8 cellular contexts compared by ENCODE assay signal in the genomic region with DNA sequence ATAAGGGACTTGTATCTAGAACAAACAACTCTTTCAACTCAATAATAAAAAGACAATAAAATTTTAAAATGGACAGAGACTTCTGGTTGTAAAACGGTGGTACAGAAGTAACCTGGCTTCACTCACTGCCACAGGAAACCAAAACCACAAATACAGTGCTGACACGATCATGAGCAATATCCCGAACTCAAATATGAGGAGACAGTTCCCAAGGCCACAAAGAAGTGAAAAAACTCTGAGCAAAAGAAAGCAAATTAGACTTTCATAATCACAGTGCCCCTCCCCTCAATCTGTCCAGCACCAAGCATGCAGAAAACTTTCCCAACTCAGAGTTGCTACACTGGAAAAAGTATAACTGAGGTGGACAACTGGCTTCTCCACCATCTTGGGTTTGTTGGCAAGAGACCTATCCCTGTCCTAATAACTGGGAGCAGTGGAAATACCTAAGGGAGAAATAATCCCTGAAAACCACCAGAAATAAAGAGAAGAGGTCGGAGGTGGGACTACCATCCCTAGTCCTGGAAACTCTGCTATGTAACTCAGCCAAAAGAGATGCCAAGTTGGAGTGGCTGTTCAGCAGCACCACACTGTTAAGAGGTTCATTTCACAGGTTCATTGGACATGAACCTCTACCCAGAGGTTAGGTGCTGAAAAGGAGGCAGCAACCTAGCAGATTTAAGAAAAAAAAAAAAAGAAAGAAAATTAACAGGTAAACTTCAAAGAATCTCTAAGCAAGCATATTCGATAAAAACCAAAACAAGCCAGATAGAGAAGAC. TPM values are rescaled to one million over a fixed set of nuclear protein-coding genes. Genes with fewer than 3 reads are reported as not detected.
DNase-seq lines count a peak whose midpoint lies in the region; ATAC-seq, FAIRE-seq and TF ChIP-seq lines count a peak whose summit lies in the region.

No MANE protein-coding gene starts in this region.

- ATAC-seq in HG03520 (IDR thresholded peaks at IDR 0.05; ENCODE audit: unreplicated experiment) = no peak

- peak overlapping the region; percentile 85 for H3K4me2 ChIP-seq in astrocyte (ENCODE audit: low read length)

- H3K9me3 Mint-ChIP-seq in astrocyte (ENCODE audit: unreplicated experiment) = peaks cover 2% of the 10 kb centered on the region

- FAIRE-seq in astrocyte (lab: Jason Lieb, UNC) = peak; percentile 72

- H3K36me3 ChIP-seq in astrocyte (ENCODE audit: insufficient read depth, low read length) = no peaks in the 10 kb centered on the region

- H3K4me1 Mint-ChIP-seq in astrocyte (ENCODE audit: low read depth, unreplicated experiment) = peaks cover 39% of the 10 kb centered on the region

- TF ChIP-seq CTCF in GM10266 (IDR thresholded peaks at IDR 0.05; ENCODE audit: control insufficient read depth, insufficient read depth, low read depth, missing control alignments) = no peak
- TF ChIP-seq CTCF in NB4 (IDR thresholded peaks at IDR 0.05; ENCODE audit: low read depth, low read length) = no peak
- no peak for TF ChIP-seq CTCF in astrocyte (IDR thresholded peaks at IDR 0.05; ENCODE audit: insufficient read depth, low read depth, low read length)

- no peaks in the 10 kb centered on the region for H3K27me3 ChIP-seq in astrocyte (ENCODE audit: insufficient read depth, low read length)

- H3K4me1 ChIP-seq in astrocyte (ENCODE audit: insufficient read depth, low read length) = peaks cover 36% of the 10 kb centered on the region

- H3K4me3 Mint-ChIP-seq in astrocyte (ENCODE audit: unreplicated experiment) = peak overlapping the region; percentile 72

- no peaks in the 10 kb centered on the region for H3K9me3 ChIP-seq in astrocyte (ENCODE audit: insufficient read depth, low read depth, low read length)

- no peak for TF ChIP-seq POLR2A in NB4 (IDR thresholded peaks at IDR 0.05; ENCODE audit: extremely low read depth, insufficient read length)

- H3K27me3 Mint-ChIP-seq in astrocyte (ENCODE audit: low read depth, unreplicated experiment) = no peaks in the 10 kb centered on the region

- H3K36me3 Mint-ChIP-seq in astrocyte (ENCODE audit: low read depth, unreplicated experiment) = peaks cover 11% of the 10 kb centered on the region

- peaks cover 27% of the 10 kb centered on the region for H4K20me1 ChIP-seq in astrocyte (ENCODE audit: insufficient read depth, low read length)

- H3K27ac ChIP-seq in astrocyte (ENCODE audit: low read depth, low read length) (peak overlapping the region; percentile 67), caudate nucleus (ENCODE audit: low read depth, low read length) (no peak overlapping the region)

- DNase-seq in GM10266 (ENCODE audit: extremely low spot score) (peak; percentile 38), H4 (ENCODE audit: low spot score) (peak; percentile 69), NB4 (ENCODE audit: low read depth) (peak; percentile 90), astrocyte (ENCODE audit: low read depth) (peak; percentile 83), renal cortical epithelial cell (ENCODE audit: low read depth) (peak; percentile 78), caudate nucleus (lab: John Stamatoyannopoulos, UW) (no peak), globus pallidus (ENCODE audit: low spot score) (no peak)

- H2AFZ ChIP-seq in astrocyte (ENCODE audit: low read depth, low read length) = peak overlapping the region; percentile 33

- H3K9ac ChIP-seq in astrocyte (ENCODE audit: low read length) = peak overlapping the region; percentile 60

- peaks cover 93% of the 10 kb centered on the region for H3K79me2 ChIP-seq in astrocyte (ENCODE audit: insufficient read depth, low read length)

- H3K4me3 ChIP-seq in NB4 (ENCODE audit: low read depth, low read length) (peak overlapping the region; percentile 19), astrocyte (ENCODE audit: insufficient read depth, low read depth, low read length) (peak overlapping the region; percentile 48)

- H3K27ac Mint-ChIP-seq in astrocyte (ENCODE audit: unreplicated experiment) = peak overlapping the region; percentile 88

RNA-seq across cellular contexts. Expression of a gene that starts 55.5 kb away (rescaled TPM):
- total RNA-seq in H4 (2014; rRNA removed; shearing (Covaris generic)) = 8.4 and 11.5 TPM in 2 replicates
- total RNA-seq in astrocyte (18.2 and 23.0 TPM in 2 replicates), renal cortical epithelial cell (14.1 and 41.9 TPM in 2 replicates)

Comparison
In these comparisons a context has a peak if more than half of its experiments do, and no peak if none do; other contexts are left out.
1. DNase-seq: peak in GM10266 (single experiment), H4 (single experiment), NB4 (single experiment), astrocyte (single experiment) and renal cortical epithelial cell (single experiment); none in caudate nucleus (0 of 61) and globus pallidus (single experiment).